Comparison of ENCODE assay signal across 16 cellular contexts in the genomic region with DNA sequence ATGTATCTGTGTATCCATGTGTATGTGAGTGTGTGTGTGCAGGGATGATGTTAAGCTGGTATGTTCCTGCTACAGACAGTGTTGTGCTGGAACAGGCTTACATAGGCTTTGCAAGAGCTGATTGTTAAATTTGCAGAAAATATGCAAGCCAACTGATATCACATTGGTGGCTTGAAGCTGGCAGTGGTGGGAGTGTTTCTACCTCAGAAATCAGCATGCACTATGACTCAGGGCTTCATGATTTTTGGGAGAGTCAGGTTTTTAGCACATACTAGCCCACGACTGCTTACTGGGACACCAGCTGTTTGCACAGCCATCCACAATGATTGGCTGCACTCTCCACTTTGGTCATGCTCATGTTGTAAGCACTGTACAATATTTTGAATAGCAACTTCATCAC.
DNase-seq lines count a peak whose midpoint lies in the region; ATAC-seq and TF ChIP-seq lines count a peak whose summit lies in the region.
"Had no signal": no experiment of that assay in that cellular context is flagged by ENCODE, and none has a peak within 500 bp of the region (broad histone marks: within the 10 kb centered on the region; RNA-seq: fewer than 3 reads in every experiment).

No MANE protein-coding gene starts in this region.

- no peaks in the 10 kb centered on the region for H3K79me2 ChIP-seq in fibroblast of lung (ENCODE audit: control insufficient read depth, insufficient read depth, low read length)

- WGBS in psoas muscle, 3 donors = 51 to 69% (median 52%) methylated on average over 1 of the region's 1 CpG

- H3K9me3 Mint-ChIP-seq in stimulated activated naive CD8-positive, alpha-beta T cell treated with anti-CD3 and anti-CD28 coated beads, Interleukin-15, amount 100 ng/mL, for 72 hours = peaks cover 5 to 18% of the 10 kb centered on the region in 2 donors
- H3K9me3 Mint-ChIP-seq: naive thymus-derived CD8-positive, alpha-beta T cell had no signal

- H3K9me3 ChIP-seq in ES-I3 (ENCODE audit: control insufficient read depth, insufficient read depth, low read length) = no peaks in the 10 kb centered on the region
- H3K9me3 ChIP-seq in RWPE2 (ENCODE audit: severe bottlenecking) = no peaks in the 10 kb centered on the region
- no peaks in the 10 kb centered on the region for H3K9me3 ChIP-seq in fibroblast of lung (ENCODE audit: control insufficient read depth, insufficient read depth, low read depth, low read length)
- no peaks in the 10 kb centered on the region for H3K9me3 ChIP-seq in psoas muscle
- H3K9me3 ChIP-seq: SK-N-SH, transverse colon had no signal

- no peak overlapping the region for H3K4me3 ChIP-seq in RWPE2 (ENCODE audit: severe bottlenecking)
- H3K4me3 ChIP-seq in fibroblast of lung (replicated peaks in 1 of 4; ENCODE audit: control extremely low read depth in 1 of 4, insufficient read depth in 1 of 4, low read depth in 3 of 4, low read length in 4 of 4) = no peak overlapping the region
- H3K4me3 ChIP-seq in psoas muscle = no peak overlapping the region
- H3K4me3 ChIP-seq: transverse colon had no signal

- TF ChIP-seq CTCF in RWPE2 (IDR thresholded peaks at IDR 0.05; ENCODE audit: poor library complexity, severe bottlenecking) (no peak), fibroblast of lung (conservative IDR thresholded peaks at IDR 0.05 in 1 of 2, IDR thresholded peaks at IDR 0.05 in 1 of 2; ENCODE audit: low read depth in 1 of 2, low read length in 2 of 2) (no peak), psoas muscle (IDR thresholded peaks at IDR 0.05) (no peak)

- H3K4me1 Mint-ChIP-seq in stimulated activated naive CD8-positive, alpha-beta T cell treated with anti-CD3 and anti-CD28 coated beads, Interleukin-15, amount 100 ng/mL, for 72 hours = no peaks in the 10 kb centered on the region
- H3K4me1 Mint-ChIP-seq: B cell; naive thymus-derived CD8-positive, alpha-beta T cell had no signal

- H3K27ac ChIP-seq in RWPE2 (ENCODE audit: poor library complexity, severe bottlenecking) = peak overlapping the region; percentile 6
- no peak overlapping the region for H3K27ac ChIP-seq in fibroblast of lung (ENCODE audit: insufficient read depth, low read length)
- no peak overlapping the region for H3K27ac ChIP-seq in psoas muscle
- H3K27ac ChIP-seq: transverse colon had no signal

- peaks cover 14% of the 10 kb centered on the region for H3K27me3 Mint-ChIP-seq in stimulated activated naive CD8-positive, alpha-beta T cell treated with anti-CD3 and anti-CD28 coated beads, Interleukin-15, amount 100 ng/mL, for 72 hours
- H3K27me3 Mint-ChIP-seq: B cell had no signal

- no peaks in the 10 kb centered on the region for H3K36me3 ChIP-seq in ES-I3 (ENCODE audit: insufficient read depth, low read length)
- no peaks in the 10 kb centered on the region for H3K36me3 ChIP-seq in RWPE2 (ENCODE audit: low read depth)
- H3K36me3 ChIP-seq in fibroblast of lung (ENCODE audit: control insufficient read depth, insufficient read depth, low read length) = no peaks in the 10 kb centered on the region
- H3K36me3 ChIP-seq in psoas muscle (ENCODE audit: insufficient read depth in 1 of 2, low read depth in 1 of 2) = no peaks in the 10 kb centered on the region
- H3K36me3 ChIP-seq: transverse colon had no signal

- no peaks in the 10 kb centered on the region for H3K27me3 ChIP-seq in RWPE2 (ENCODE audit: insufficient read depth, poor library complexity, severe bottlenecking)
- no peaks in the 10 kb centered on the region for H3K27me3 ChIP-seq in fibroblast of lung (ENCODE audit: control insufficient read depth, insufficient read depth, low read length)
- H3K27me3 ChIP-seq in psoas muscle (ENCODE audit: insufficient read depth in 3 of 3, low read length in 2 of 3) = no peaks in the 10 kb centered on the region
- H3K27me3 ChIP-seq: transverse colon had no signal

- in situ Hi-C loops in KBM-7 (cut with MboI; ENCODE audit: low pct_unique_long_range_greater_than_20kb, low sequenced_read_pairs) = no loop called here

- H3K9ac ChIP-seq in ES-I3 (ENCODE audit: low read depth, low read length) (peak overlapping the region; percentile 55), fibroblast of lung (ENCODE audit: insufficient read depth, low read length) (no peak overlapping the region)
- H3K9ac ChIP-seq: SK-N-SH had no signal

- H3K4me1 ChIP-seq in ES-I3 (ENCODE audit: insufficient read depth, low read length) = peaks cover 42% of the 10 kb centered on the region
- peaks cover 29% of the 10 kb centered on the region for H3K4me1 ChIP-seq in RWPE2 (ENCODE audit: insufficient read depth, poor library complexity, severe bottlenecking)
- no peaks in the 10 kb centered on the region for H3K4me1 ChIP-seq in fibroblast of lung (ENCODE audit: control insufficient read depth, extremely low read depth, insufficient read depth, low read length)
- H3K4me1 ChIP-seq in psoas muscle = peaks cover 21% of the 10 kb centered on the region
- H3K4me1 ChIP-seq: transverse colon had no signal

- H2AFZ ChIP-seq in fibroblast of lung (ENCODE audit: low read length) = no peak overlapping the region

- intact Hi-C loops in psoas muscle (cut with DNase I) = no loop called here

- no peak overlapping the region for H3K4me3 Mint-ChIP-seq in stimulated activated naive CD8-positive, alpha-beta T cell treated with anti-CD3 and anti-CD28 coated beads, Interleukin-15, amount 100 ng/mL, for 72 hours
- H3K4me3 Mint-ChIP-seq: B cell; naive thymus-derived CD8-positive, alpha-beta T cell had no signal

- DNase-seq in RWPE2 (ENCODE audit: low spot score) (no peak), fibroblast of lung (ENCODE audit: low read depth in 2 of 2) (peak; percentile 22 to 80), psoas muscle (no peak), NCI-H748 treated with DMSO at 0.1 percent for 48 hours (lab: John Stamatoyannopoulos, UW) (no peak), KBM-7 (no peak)
- no peak for DNase-seq in stimulated activated naive CD8-positive, alpha-beta T cell treated with anti-CD3 and anti-CD28 coated beads, Interleukin-15, amount 100 ng/mL, for 72 hours
- DNase-seq: activated T-cell treated with anti-CD3 and anti-CD28 coated beads, Interleukin-2, amount 50 U/mL, for 1 hour; GOT3; naive thymus-derived CD8-positive, alpha-beta T cell; NCI-H1417; NCI-H446; SK-N-SH; transverse colon had no signal

- peak; percentile 48; the same call in 2 of the 3 replicates for ATAC-seq in RWPE2 (ENCODE audit: low read depth)
- ATAC-seq in psoas muscle = peak in 3 of 4 donors; percentile 40 to 70 (median 52)
- ATAC-seq in stimulated activated naive CD8-positive, alpha-beta T cell treated with anti-CD3 and anti-CD28 coated beads, Interleukin-15, amount 100 ng/mL, for 72 hours = no peak
- ATAC-seq in HG03520 (IDR thresholded peaks at IDR 0.05; ENCODE audit: unreplicated experiment) = no peak
- ATAC-seq: naive thymus-derived CD8-positive, alpha-beta T cell had no signal

- H3K4me2 ChIP-seq in fibroblast of lung (ENCODE audit: extremely low read depth, insufficient read depth, low read length) = no peak overlapping the region
- H3K4me2 ChIP-seq: SK-N-SH had no signal

- no peaks in the 10 kb centered on the region for H4K20me1 ChIP-seq in fibroblast of lung (ENCODE audit: control insufficient read depth, extremely low read depth, insufficient read depth, low read length)

- H3K27ac Mint-ChIP-seq in stimulated activated naive CD8-positive, alpha-beta T cell treated with anti-CD3 and anti-CD28 coated beads, Interleukin-15, amount 100 ng/mL, for 72 hours = no peak overlapping the region
- H3K27ac Mint-ChIP-seq: B cell; naive thymus-derived CD8-positive, alpha-beta T cell had no signal

Comparison
In these comparisons a context has a peak if more than half of its experiments do, and no peak if none do; other contexts are left out.
1. ATAC-seq: peak in RWPE2 (single experiment) and psoas muscle (3 of 4); none in stimulated activated naive CD8-positive, alpha-beta T cell treated with anti-CD3 and anti-CD28 coated beads, Interleukin-15, amount 100 ng/mL, for 72 hours (single experiment) and HG03520 (single experiment).
2. DNase-seq: peak in fibroblast of lung (2 of 2); none in RWPE2 (single experiment), psoas muscle (0 of 2), stimulated activated naive CD8-positive, alpha-beta T cell treated with anti-CD3 and anti-CD28 coated beads, Interleukin-15, amount 100 ng/mL, for 72 hours (0 of 2), NCI-H748 treated with DMSO at 0.1 percent for 48 hours (single experiment) and KBM-7 (single experiment).